8 cellular contexts compared by ENCODE assay signal in genomic region chrX:74537011-74537390, GRCh38.
DNase-seq lines count a peak whose midpoint lies in the region; ATAC-seq lines count a peak whose summit lies in the region.

No MANE protein-coding gene starts in this region.

- peaks cover 14% of the 10 kb centered on the region for H3K4me1 ChIP-seq in ACC112 (ENCODE audit: control insufficient read depth, insufficient read depth, low read length, unreplicated experiment)
- H3K4me1 ChIP-seq in HUES6 (ENCODE audit: control insufficient read depth, insufficient read depth, low read length) = peaks cover 25% of the 10 kb centered on the region
- no peaks in the 10 kb centered on the region for H3K4me1 ChIP-seq in mesodermal cell (ENCODE audit: control insufficient read depth, insufficient read depth, low read length, poor library complexity, severe bottlenecking)

- H3K9me3 ChIP-seq in HUES6 (ENCODE audit: control insufficient read depth, insufficient read depth, low read depth, low read length) (no peaks in the 10 kb centered on the region), mesodermal cell (ENCODE audit: control insufficient read depth, low read length) (no peaks in the 10 kb centered on the region)

- H2AFZ ChIP-seq in ACC112 (ENCODE audit: low read length, unreplicated experiment) = peak overlapping the region; percentile 46

- peak overlapping the region; percentile 86 for H3K27ac ChIP-seq in ACC112 (ENCODE audit: low read depth, low read length)
- peak overlapping the region; percentile 35; the same call in 1 of the 2 replicates for H3K27ac ChIP-seq in HUES6 (ENCODE audit: low read depth, low read length)
- peak overlapping the region; percentile 62 for H3K27ac ChIP-seq in caudate nucleus (ENCODE audit: low read depth, low read length)
- H3K27ac ChIP-seq in mesodermal cell (ENCODE audit: low read depth, low read length, severe bottlenecking) = peak overlapping the region; percentile 57

- DNase-seq in caudate nucleus (lab: John Stamatoyannopoulos, UW) (no peak), SHP77 (lab: John Stamatoyannopoulos, UW) (no peak), NCI-H187 treated with DMSO at 0.1 percent for 48 hours (lab: John Stamatoyannopoulos, UW) (no peak), cortex of kidney (lab: John Stamatoyannopoulos, UW) (no peak)

- H3K9ac ChIP-seq in HUES6 (ENCODE audit: low read length) = peak overlapping the region; percentile 72

- WGBS in mesodermal cell (ENCODE audit: insufficient coverage in 2 of 2), 2 experiments = no CpG with 5 or more reads among the region's 10 CpGs

- H3K79me2 ChIP-seq in ACC112 (ENCODE audit: control insufficient read depth, insufficient read depth, low read length, unreplicated experiment) = no peaks in the 10 kb centered on the region

- no peak for ATAC-seq in GM21515 (IDR thresholded peaks at IDR 0.05; ENCODE audit: unreplicated experiment)

- H3K36me3 ChIP-seq in ACC112 (ENCODE audit: insufficient read depth, low read length) = no peaks in the 10 kb centered on the region
- no peaks in the 10 kb centered on the region for H3K36me3 ChIP-seq in HUES6 (ENCODE audit: control insufficient read depth, insufficient read depth, low read length)
- no peaks in the 10 kb centered on the region for H3K36me3 ChIP-seq in mesodermal cell (ENCODE audit: control insufficient read depth, insufficient read depth, low read length)

- H3K27me3 ChIP-seq in ACC112 (ENCODE audit: insufficient read depth, low read length) (no peaks in the 10 kb centered on the region), HUES6 (ENCODE audit: control insufficient read depth, insufficient read depth, low read length) (peaks cover 17% of the 10 kb centered on the region; the same call in 1 of the 2 replicates)

- H3K4me3 ChIP-seq in ACC112 (ENCODE audit: low read depth, low read length) (peak overlapping the region; percentile 77), HUES6 (ENCODE audit: low read depth, low read length) (peak overlapping the region; percentile 62), mesodermal cell (ENCODE audit: extremely low read depth, insufficient read depth, low read length, poor library complexity, severe bottlenecking) (peak overlapping the region; percentile 38)

Comparison
In these comparisons a context has a peak if more than half of its experiments do, and no peak if none do; other contexts are left out.
1. H3K27ac ChIP-seq: peak in every context shown above with its lines; median percentile 86 in ACC112; 62 in caudate nucleus; 57 in mesodermal cell; 35 in HUES6.